ENCODE assay signal across 19 cellular contexts in genomic region chr10:70694410-70695179, GRCh38. TPM values are rescaled to one million over a fixed set of nuclear protein-coding genes. Genes with fewer than 3 reads are reported as not detected.
A peak's percentile ranks its signal among the peaks of the same experiment; 100 is the strongest.
DNase-seq lines count a peak whose midpoint lies in the region; ATAC-seq and TF ChIP-seq lines count a peak whose summit lies in the region.
"Had no signal": no experiment of that assay in that cellular context is flagged by ENCODE, and none has a peak within 500 bp of the region (broad histone marks: within the 10 kb centered on the region; RNA-seq: fewer than 3 reads in every experiment).

No MANE protein-coding gene starts in this region.

- H3K36me3 ChIP-seq in GM23248 (ENCODE audit: low read depth): no peaks in the 10 kb centered on the region
- no peaks in the 10 kb centered on the region for H3K36me3 ChIP-seq in left ventricle myocardium inferior
- H3K36me3 ChIP-seq in vagina: no peaks in the 10 kb centered on the region
- H3K36me3 ChIP-seq: Peyer's patch had no signal

- H3K9ac ChIP-seq in GM23248: peak overlapping the region; percentile 60

- no peak for TF ChIP-seq POLR2A in vagina (IDR thresholded peaks at IDR 0.05)

- H3K9me3 ChIP-seq in GM23248 (ENCODE audit: low read depth) (no peaks in the 10 kb centered on the region), left ventricle myocardium inferior (replicated peaks) (no peaks in the 10 kb centered on the region), vagina (no peaks in the 10 kb centered on the region)
- H3K9me3 ChIP-seq: Peyer's patch had no signal

- peak overlapping the region; percentile 73 for H3K4me2 ChIP-seq in GM23248 (ENCODE audit: unreplicated experiment)

- ATAC-seq in effector memory CD8-positive, alpha-beta T cell (replicated peaks): no peak
- ATAC-seq in activated CD8-positive, alpha-beta T cell treated with anti-CD3 and anti-CD28 coated beads, Interleukin-2, amount 10 ng/mL, durations not matched to agents 7 days and 5 days: no peak
- ATAC-seq: activated CD8-positive, alpha-beta memory T cell treated with anti-CD3 and anti-CD28 coated beads, Interleukin-2, amount 10 ng/mL, durations not matched to agents 7 days and 5 days had no signal

- intact Hi-C loops in left ventricle myocardium inferior (cut with micrococcal nuclease): no loop called here
- intact Hi-C loops in vagina (cut with DNase I): no loop called here

- H4K20me1 ChIP-seq in GM23248 (ENCODE audit: insufficient read depth): no peaks in the 10 kb centered on the region

- 4 to 6% methylated on average over 7 of the region's 7 CpGs for WGBS in GM23248 (ENCODE audit: low coverage in 1 of 2, low lambda C conversion rate in 2 of 2, missing lambda C conversion rate in 2 of 2), 2 experiments

- H3K36me3 Mint-ChIP-seq in effector memory CD8-positive, alpha-beta T cell (ENCODE audit: insufficient read depth): no peaks in the 10 kb centered on the region
- no peaks in the 10 kb centered on the region for H3K36me3 Mint-ChIP-seq in activated CD8-positive, alpha-beta T cell treated with anti-CD3 and anti-CD28 coated beads, Interleukin-2, amount 10 ng/mL, durations not matched to agents 7 days and 5 days (ENCODE audit: low read depth)
- H3K36me3 Mint-ChIP-seq: activated CD8-positive, alpha-beta memory T cell treated with anti-CD3 and anti-CD28 coated beads, Interleukin-2, amount 10 ng/mL, durations not matched to agents 7 days and 5 days; CD8-positive, alpha-beta memory T cell; immature natural killer cell; memory B cell had no signal

- DNase-seq in GM23248 (peak; percentile 88), astrocyte of the hippocampus (ENCODE audit: low read depth, low spot score) (peak; percentile 67), left ventricle myocardium inferior (no peak), vagina (ENCODE audit: extremely low spot score in 2 of 2) (no peak), kidney glomerular epithelial cell (lab: John Stamatoyannopoulos, UW) (no peak)
- DNase-seq in effector memory CD8-positive, alpha-beta T cell: no peak
- DNase-seq in activated CD8-positive, alpha-beta T cell treated with anti-CD3 and anti-CD28 coated beads, Interleukin-2, amount 10 ng/mL, durations not matched to agents 7 days and 5 days: no peak
- DNase-seq: activated B cell treated with CpG ODN at 0.5 μM for 24 hours; activated CD8-positive, alpha-beta memory T cell treated with anti-CD3 and anti-CD28 coated beads, Interleukin-2, amount 10 ng/mL, durations not matched to agents 7 days and 5 days; activated effector memory CD4-positive, alpha-beta T cell treated with anti-CD3 and anti-CD28 coated beads, Interleukin-2, amount 50 U/mL, for 16 hours; CD8-positive, alpha-beta memory T cell; effector CD4-positive, alpha-beta T cell; immature natural killer cell; Peyer's patch; retina; stimulated activated CD4-positive, alpha-beta T cell treated with anti-CD3 and anti-CD28 coated beads, Interleukin-1b, Interleukin-23, amount 100 ng/mL, for 48 hours; T-helper 1 cell had no signal

- H3K4me1 ChIP-seq in GM23248 (ENCODE audit: insufficient read depth) (peaks cover 30% of the 10 kb centered on the region), left ventricle myocardium inferior (peaks cover 6% of the 10 kb centered on the region), vagina (peaks cover 8% of the 10 kb centered on the region)
- H3K4me1 ChIP-seq: Peyer's patch had no signal

- no peaks in the 10 kb centered on the region for H3K9me2 ChIP-seq in GM23248 (ENCODE audit: insufficient read depth)

- TF ChIP-seq CTCF in left ventricle myocardium inferior (IDR thresholded peaks at IDR 0.05; ENCODE audit: borderline replicate concordance) (no peak), vagina (IDR thresholded peaks at IDR 0.05) (no peak)

- no peaks in the 10 kb centered on the region for H3K9me3 Mint-ChIP-seq in effector memory CD8-positive, alpha-beta T cell
- H3K9me3 Mint-ChIP-seq in activated CD8-positive, alpha-beta T cell treated with anti-CD3 and anti-CD28 coated beads, Interleukin-2, amount 10 ng/mL, durations not matched to agents 7 days and 5 days (ENCODE audit: insufficient read depth): no peaks in the 10 kb centered on the region
- H3K9me3 Mint-ChIP-seq: activated B cell treated with CpG ODN at 0.5 μM for 24 hours, immature natural killer cell, memory B cell, neural crest cell had no signal

- H3K27ac ChIP-seq in GM23248 (peak overlapping the region; percentile 82), left ventricle myocardium inferior (replicated peaks) (peak overlapping the region; percentile 28), vagina (peak overlapping the region; percentile 3)

- H3K27me3 Mint-ChIP-seq in effector memory CD8-positive, alpha-beta T cell: no peaks in the 10 kb centered on the region
- peaks cover 11% of the 10 kb centered on the region for H3K27me3 Mint-ChIP-seq in activated CD8-positive, alpha-beta T cell treated with anti-CD3 and anti-CD28 coated beads, Interleukin-2, amount 10 ng/mL, durations not matched to agents 7 days and 5 days (ENCODE audit: low read depth)
- H3K27me3 Mint-ChIP-seq: activated B cell treated with CpG ODN at 0.5 μM for 24 hours had no signal

- no peak overlapping the region for H3K4me3 Mint-ChIP-seq in effector memory CD8-positive, alpha-beta T cell
- no peak overlapping the region for H3K4me3 Mint-ChIP-seq in activated CD8-positive, alpha-beta T cell treated with anti-CD3 and anti-CD28 coated beads, Interleukin-2, amount 10 ng/mL, durations not matched to agents 7 days and 5 days
- H3K4me3 Mint-ChIP-seq: activated B cell treated with CpG ODN at 0.5 μM for 24 hours; activated CD8-positive, alpha-beta memory T cell treated with anti-CD3 and anti-CD28 coated beads, Interleukin-2, amount 10 ng/mL, durations not matched to agents 7 days and 5 days; CD8-positive, alpha-beta memory T cell; immature natural killer cell; memory B cell; neural crest cell had no signal

- CTCF ChIA-PET in activated CD8-positive, alpha-beta T cell treated with anti-CD3 and anti-CD28 coated beads, Interleukin-2, amount 10 ng/mL, durations not matched to agents 7 days and 5 days (lab: Charles Lee): no interaction called here

- H3K27me3 ChIP-seq in GM23248 (replicated peaks; ENCODE audit: insufficient read depth): no peaks in the 10 kb centered on the region
- H3K27me3 ChIP-seq in left ventricle myocardium inferior (ENCODE audit: low read depth): no peaks in the 10 kb centered on the region
- no peaks in the 10 kb centered on the region for H3K27me3 ChIP-seq in vagina
- H3K27me3 ChIP-seq: Peyer's patch had no signal

- POLR2A ChIA-PET in activated CD8-positive, alpha-beta T cell treated with anti-CD3 and anti-CD28 coated beads, Interleukin-2, amount 10 ng/mL, durations not matched to agents 7 days and 5 days (lab: Charles Lee): no interaction called here

- H3F3A ChIP-seq in GM23248 (ENCODE audit: insufficient read depth): peaks cover 34% of the 10 kb centered on the region

- H3K4me3 ChIP-seq in GM23248: peak overlapping the region; percentile 45
- no peak overlapping the region for H3K4me3 ChIP-seq in left ventricle myocardium inferior
- no peak overlapping the region for H3K4me3 ChIP-seq in vagina
- H3K4me3 ChIP-seq: Peyer's patch had no signal

- H3K79me2 ChIP-seq in GM23248 (ENCODE audit: insufficient read depth): no peaks in the 10 kb centered on the region

- H2AFZ ChIP-seq in GM23248: no peak overlapping the region

- H3K27ac Mint-ChIP-seq in effector memory CD8-positive, alpha-beta T cell: no peak overlapping the region
- H3K27ac Mint-ChIP-seq in activated CD8-positive, alpha-beta T cell treated with anti-CD3 and anti-CD28 coated beads, Interleukin-2, amount 10 ng/mL, durations not matched to agents 7 days and 5 days: no peak overlapping the region
- H3K27ac Mint-ChIP-seq: activated B cell treated with CpG ODN at 0.5 μM for 24 hours; activated CD8-positive, alpha-beta memory T cell treated with anti-CD3 and anti-CD28 coated beads, Interleukin-2, amount 10 ng/mL, durations not matched to agents 7 days and 5 days; CD8-positive, alpha-beta memory T cell; immature natural killer cell; memory B cell had no signal

- H3K4me1 Mint-ChIP-seq in effector memory CD8-positive, alpha-beta T cell (ENCODE audit: low read depth in 2 of 2): peaks cover 0 to 3% of the 10 kb centered on the region in 2 donors
- H3K4me1 Mint-ChIP-seq in activated CD8-positive, alpha-beta T cell treated with anti-CD3 and anti-CD28 coated beads, Interleukin-2, amount 10 ng/mL, durations not matched to agents 7 days and 5 days (ENCODE audit: low read depth): no peaks in the 10 kb centered on the region
- H3K4me1 Mint-ChIP-seq: activated B cell treated with CpG ODN at 0.5 μM for 24 hours; activated CD8-positive, alpha-beta memory T cell treated with anti-CD3 and anti-CD28 coated beads, Interleukin-2, amount 10 ng/mL, durations not matched to agents 7 days and 5 days; CD8-positive, alpha-beta memory T cell; immature natural killer cell; memory B cell had no signal

- in situ Hi-C loops in GM23248 (cut with MboI): no loop called here

RNA-seq across cellular contexts. Expression of gene ADAMTS14, which starts 22.3 kb away (rescaled TPM):
- total RNA-seq in GM23248 (2014; rRNA removed; shearing (Covaris generic)): 0.97 and 1.4 TPM in 2 replicates
- polyA plus RNA-seq in GM23248 (2016; fragmentation: Nextera tagmentation; extraction: Ambion mirVana): 0.76 and 0.91 TPM in 2 replicates
- total RNA-seq in left ventricle myocardium inferior (0.47 TPM), vagina (not detected)
- under 1 TPM in 1 of 2 experiments, not detected in 1; 0.05 TPM for total RNA-seq in activated CD8-positive, alpha-beta T cell treated with anti-CD3 and anti-CD28 coated beads, Interleukin-2, amount 10 ng/mL, durations not matched to agents 7 days and 5 days
- total RNA-seq: CD8-positive, alpha-beta memory T cell had no signal

Comparison
In these comparisons a context has a peak if more than half of its experiments do, and no peak if none do; other contexts are left out.
1. DNase-seq: peak in GM23248 (single experiment) and astrocyte of the hippocampus (single experiment); none in left ventricle myocardium inferior (single experiment), vagina (0 of 2), effector memory CD8-positive, alpha-beta T cell (0 of 3), activated CD8-positive, alpha-beta T cell treated with anti-CD3 and anti-CD28 coated beads, Interleukin-2, amount 10 ng/mL, durations not matched to agents 7 days and 5 days (single experiment) and kidney glomerular epithelial cell (single experiment).
2. H3K27ac ChIP-seq: peak in every context shown above with its lines; median percentile 82 in GM23248; 28 in left ventricle myocardium inferior; 3 in vagina.